Comparison of ENCODE assay signal across 22 cellular contexts in the genomic region with DNA sequence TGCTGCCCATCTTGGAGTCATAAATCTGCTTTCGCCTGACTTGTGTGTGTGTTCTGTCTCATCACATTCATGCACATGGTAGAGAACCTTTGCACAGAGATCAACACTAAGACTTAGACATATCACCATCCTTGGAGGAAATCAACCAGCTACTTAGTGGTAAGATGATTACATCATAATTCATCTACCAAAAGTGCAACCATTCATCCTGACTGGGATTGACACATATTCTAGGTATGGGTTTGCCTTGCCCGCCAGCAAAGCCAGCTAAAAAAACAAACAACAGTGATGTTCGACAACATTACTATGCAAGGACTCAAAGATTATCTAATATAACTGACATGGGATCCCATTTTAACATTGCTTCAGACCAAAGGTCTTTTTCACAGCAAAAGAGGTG.
"Had no signal": no experiment of that assay in that cellular context is flagged by ENCODE, and none has a peak within 500 bp of the region (broad histone marks: within the 10 kb centered on the region; RNA-seq: fewer than 3 reads in every experiment).

No MANE protein-coding gene starts in this region.

- DNase-seq: activated CD4-positive, alpha-beta memory T cell treated with anti-CD3 and anti-CD28 coated beads for 36 hours; activated CD4-positive, alpha-beta T cell treated with anti-CD3 and anti-CD28 coated beads, Interleukin-2, amount 10 ng/mL, durations not matched to agents 7 days and 5 days; activated CD4-positive, CD25-positive, alpha-beta regulatory T cell; activated CD8-positive, alpha-beta memory T cell treated with anti-CD3 and anti-CD28 coated beads for 24 hours; activated gamma-delta T cell; activated naive CD4-positive, alpha-beta T cell treated with anti-CD3 and anti-CD28 coated beads for 36 hours; activated T-cell treated with anti-CD3 and anti-CD28 coated beads, Interleukin-2, amount 50 U/mL, for 4 hours; KG1; MM.1S; NCI-H146; NCI-H1930; NCI-H2171; NCI-H2227 treated with DMSO at 0.1 percent for 48 hours; NCI-H446 treated with DMSO at 0.1 percent for 48 hours; NCI-H526; NCI-H82; RPMI8226; T-helper 1 cell had no signal

- H3K36me3 ChIP-seq: cardiac muscle cell had no signal

- H3K27me3 ChIP-seq: cardiac muscle cell had no signal

- ATAC-seq: activated T-cell treated with anti-CD3 and anti-CD28 coated beads, Interleukin-2, amount 50 U/mL, for 4 hours; Right ventricle myocardium inferior had no signal

- H3K27ac ChIP-seq: cardiac muscle cell, SK-N-MC, VCaP had no signal

- H3K4me3 ChIP-seq: cardiac muscle cell, SK-N-MC had no signal
